ENCODE assay signal across 35 cellular contexts in genomic region chr16:31693733-31694132, GRCh38.
"Had no signal": no experiment of that assay in that cellular context is flagged by ENCODE, and none has a peak within 500 bp of the region (broad histone marks: within the 10 kb centered on the region; RNA-seq: fewer than 3 reads in every experiment).

No MANE protein-coding gene starts in this region.

- H3K27me3 Mint-ChIP-seq: activated CD8-positive, alpha-beta T cell treated with anti-CD3 and anti-CD28 coated beads for 36 hours; activated T-cell treated with anti-CD3 and anti-CD28 coated beads, Interleukin-2, amount 50 U/mL, for 24 hours; T-cell had no signal

- H3K4me1 ChIP-seq: adrenal gland, Peyer's patch had no signal

- H3K4me1 Mint-ChIP-seq: brain had no signal

- DNase-seq: activated B cell treated with CpG ODN at 0.5 μM for 24 hours; activated CD4-positive, alpha-beta T cell treated with anti-CD3 and anti-CD28 coated beads for 4 hours; activated CD4-positive, alpha-beta T cell treated with anti-CD3 and anti-CD28 coated beads, Interleukin-2, amount 50 U/mL, for 4 hours; activated CD4-positive, CD25-positive, alpha-beta regulatory T cell treated with anti-CD3 and anti-CD28 coated beads, Interleukin-2, amount 50 U/mL, for 72 hours; activated CD8-positive, alpha-beta T cell treated with anti-CD3 and anti-CD28 coated beads for 36 hours; activated gamma-delta T cell treated with Interleukin-2 at 50 U/mL for 16 hours; activated naive CD4-positive, alpha-beta T cell treated with anti-CD3 and anti-CD28 coated beads for 36 hours; activated T-cell treated with anti-CD3 and anti-CD28 coated beads, Interleukin-2, amount 50 U/mL, for 24 hours; adrenal gland; central memory CD4-positive, alpha-beta T cell; Kasumi-1; MG63; NCI-H1048; NCI-H1105 treated with DMSO at 0.1 percent for 48 hours; NCI-H1436 treated with DMSO at 0.1 percent for 48 hours; NCI-H1694 treated with DMSO at 0.1 percent for 48 hours; NCI-H2029; NCI-H2107; NCI-H2171; NCI-H510A; NCI-H526; NCI-H748 treated with DMSO at 0.1 percent for 48 hours; NK-92 treated with Interleukin-12 subunit alpha and Interleukin-12 subunit beta, amount 100 ng/mL, for 24 hours; PC-3; Peyer's patch; RPMI8226; SIG-M5; T-cell; T-helper 2 cell; T-helper 9 cell had no signal

- H3K27me3 ChIP-seq: adrenal gland, MG63, Peyer's patch had no signal

- H3K9me3 ChIP-seq: adrenal gland, MG63, Peyer's patch had no signal

- H3K36me3 ChIP-seq: adrenal gland, MG63, Peyer's patch had no signal

- H3K4me3 ChIP-seq: adrenal gland, MG63, Peyer's patch had no signal

- H3K36me3 Mint-ChIP-seq: brain, T-cell had no signal

- H3K4me3 Mint-ChIP-seq: activated B cell treated with CpG ODN at 0.5 μM for 24 hours; activated CD8-positive, alpha-beta T cell treated with anti-CD3 and anti-CD28 coated beads for 36 hours; activated naive CD4-positive, alpha-beta T cell treated with anti-CD3 and anti-CD28 coated beads for 36 hours; activated T-cell treated with anti-CD3 and anti-CD28 coated beads, Interleukin-2, amount 50 U/mL, for 24 hours; activated T-helper 1 cell treated with anti-CD3 and anti-CD28 coated beads, Interleukin-12 subunit alpha, Interleukin-12 subunit beta, Interleukin-2, Interleukin-4 antibody, amounts not matched to agents 30 ng/mL and 10 ng/mL and 1 ng/mL, durations not matched to agents 14 hours and 24 hours and 36 hours; brain; T-cell had no signal

- H3K27ac ChIP-seq: adrenal gland, Peyer's patch, VCaP had no signal

- H3K27ac Mint-ChIP-seq: activated B cell treated with CpG ODN at 0.5 μM for 24 hours; activated CD8-positive, alpha-beta T cell treated with anti-CD3 and anti-CD28 coated beads for 36 hours; activated naive CD4-positive, alpha-beta T cell treated with anti-CD3 and anti-CD28 coated beads for 36 hours; activated naive CD4-positive, alpha-beta T cell treated with anti-CD3 and anti-CD28 coated beads, Interleukin-2, amount 50 U/mL, for 72 hours; activated T-cell treated with anti-CD3 and anti-CD28 coated beads, Interleukin-2, amount 50 U/mL, for 24 hours; activated T-helper 1 cell treated with anti-CD3 and anti-CD28 coated beads, Interleukin-12 subunit alpha, Interleukin-12 subunit beta, Interleukin-2, Interleukin-4 antibody, amounts not matched to agents 30 ng/mL and 10 ng/mL and 1 ng/mL, durations not matched to agents 14 hours and 24 hours and 36 hours; brain; T-cell had no signal

- ATAC-seq: activated CD8-positive, alpha-beta T cell treated with anti-CD3 and anti-CD28 coated beads for 36 hours; activated naive CD4-positive, alpha-beta T cell treated with anti-CD3 and anti-CD28 coated beads, Interleukin-2, amount 50 U/mL, for 72 hours; PC-3; SK-N-SH treated with all-trans-retinoic acid at 6 μM for 48 hours; T-cell had no signal

- H3K9me3 Mint-ChIP-seq: activated B cell treated with CpG ODN at 0.5 μM for 24 hours had no signal
